Comparison of ENCODE assay signal across 10 cellular contexts in the genomic region with DNA sequence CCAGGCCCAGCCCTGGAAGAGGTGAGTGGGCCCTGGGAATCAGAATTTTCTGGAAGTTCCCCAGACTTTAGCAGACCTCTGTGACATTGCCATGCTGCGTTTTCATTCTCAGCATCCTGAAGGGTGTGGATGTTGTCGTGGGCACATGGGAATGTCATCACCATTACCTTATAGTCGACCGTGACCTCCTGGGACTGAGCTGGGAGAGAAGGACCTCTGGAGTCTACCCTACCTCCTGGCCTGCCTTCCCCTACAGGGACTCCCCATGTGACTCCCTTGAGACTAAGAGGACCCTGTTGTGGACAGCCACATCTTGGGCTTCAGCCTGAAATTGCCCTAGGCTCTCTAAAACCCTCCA. TPM values are rescaled to one million over a fixed set of nuclear protein-coding genes. Genes with fewer than 3 reads are reported as not detected.
"Had no signal": no experiment of that assay in that cellular context is flagged by ENCODE, and none has a peak within 500 bp of the region (broad histone marks: within the 10 kb centered on the region; RNA-seq: fewer than 3 reads in every experiment).

No MANE protein-coding gene starts in this region.

- H3K9ac ChIP-seq: GM23248 had no signal

- H2AFZ ChIP-seq: GM23248 had no signal

- H3K4me3 Mint-ChIP-seq: H9, HFFc6 had no signal

- DNase-seq: GM23248, GOT3, H9, HFFc6, IMR-90, KG1 had no signal

- H3K9me3 Mint-ChIP-seq: H9, HFFc6 had no signal

- H3K4me3 ChIP-seq: GM23248, K562 had no signal

- ATAC-seq: HCT116, K562 had no signal

- H3K27ac Mint-ChIP-seq: H9, HFFc6 had no signal

- H3K27ac ChIP-seq: GM23248, HL-60 had no signal

RNA-seq across cellular contexts. Expression of gene CNGA3, which starts 43.0 kb away (rescaled TPM):
- total RNA-seq: H4, H9, K562 had no signal
- polyA plus RNA-seq: IMR-90, K562 had no signal
